ENCODE assay signal across 11 cellular contexts in the genomic region with DNA sequence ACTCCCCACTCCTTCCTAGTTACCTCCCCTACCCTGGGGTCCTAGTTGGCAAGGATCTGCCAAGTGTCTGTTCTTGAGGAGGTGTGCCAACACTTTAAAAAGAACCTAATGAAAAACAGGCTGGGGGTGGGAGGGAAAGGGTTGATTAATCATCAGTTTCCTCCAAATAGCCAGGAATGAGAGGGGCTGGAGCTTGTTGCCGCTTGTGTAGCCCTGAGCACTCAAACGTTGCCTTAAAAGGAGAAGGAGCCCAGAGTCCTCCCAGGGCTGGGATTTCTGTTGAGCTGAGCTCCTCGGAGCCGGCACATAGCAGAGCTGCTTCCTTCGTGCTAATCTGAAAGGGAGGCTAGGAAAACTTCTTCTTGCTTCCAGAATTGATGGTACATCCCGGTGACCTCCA. TPM values are rescaled to one million over a fixed set of nuclear protein-coding genes. Genes with fewer than 3 reads are reported as not detected.
DNase-seq lines count a peak whose midpoint lies in the region; ATAC-seq, FAIRE-seq and TF ChIP-seq lines count a peak whose summit lies in the region.
"Had no signal": no experiment of that assay in that cellular context is flagged by ENCODE, and none has a peak within 500 bp of the region (broad histone marks: within the 10 kb centered on the region; RNA-seq: fewer than 3 reads in every experiment).

No MANE protein-coding gene starts in this region.

- peak; percentile 89 for FAIRE-seq in astrocyte (lab: Jason Lieb, UNC)
- FAIRE-seq: H54 had no signal

- POLR2A ChIA-PET in OCI-LY7 (lab: Charles Lee), result interaction anchor here (0.5 kb wide), 1 partner anchor 651 kb away, joined by 3 read pairs; no protein-coding TSS in a partner anchor

- H3K9me3 Mint-ChIP-seq in astrocyte (ENCODE audit: unreplicated experiment) (peaks cover 3% of the 10 kb centered on the region), osteocyte (ENCODE audit: unreplicated experiment) (no peaks in the 10 kb centered on the region)
- no peaks in the 10 kb centered on the region for H3K9me3 Mint-ChIP-seq in stimulated activated memory B cell treated with anti-CD40 and anti-IgM and Interleukin-4, amounts not matched to agents 10 μg/mL and 1 μg/mL and 100 μg/mL, for 72 hours

- H3K9ac ChIP-seq in astrocyte (ENCODE audit: low read length), result peak overlapping the region; percentile 39
- H3K9ac ChIP-seq: BLaER1 had no signal

- H3K27ac ChIP-seq in astrocyte (ENCODE audit: low read depth, low read length) (peak overlapping the region; percentile 59), cardiac muscle cell (peak overlapping the region; percentile 99), OCI-LY7 (ENCODE audit: low read depth, low read length, poor library complexity, severe bottlenecking) (no peak overlapping the region)
- H3K27ac ChIP-seq: BLaER1, PC-9 had no signal

- H2AFZ ChIP-seq in astrocyte (ENCODE audit: low read depth, low read length) (peak overlapping the region; percentile 26), OCI-LY7 (ENCODE audit: low read length) (no peak overlapping the region)
- H2AFZ ChIP-seq: PC-9 had no signal

- H3K9me3 ChIP-seq in astrocyte (ENCODE audit: insufficient read depth, low read depth, low read length), result no peaks in the 10 kb centered on the region
- no peaks in the 10 kb centered on the region for H3K9me3 ChIP-seq in cardiac muscle cell (ENCODE audit: low read depth)
- H3K9me3 ChIP-seq in OCI-LY7 (ENCODE audit: low read length), result no peaks in the 10 kb centered on the region
- H3K9me3 ChIP-seq: BLaER1 had no signal

- H3K27me3 ChIP-seq in astrocyte (ENCODE audit: insufficient read depth, low read length), result no peaks in the 10 kb centered on the region
- H3K27me3 ChIP-seq in cardiac muscle cell, result no peaks in the 10 kb centered on the region
- H3K27me3 ChIP-seq: BLaER1 had no signal

- H4K20me1 ChIP-seq in astrocyte (ENCODE audit: insufficient read depth, low read length) (no peaks in the 10 kb centered on the region), OCI-LY7 (ENCODE audit: insufficient read depth, low read length) (no peaks in the 10 kb centered on the region)
- H4K20me1 ChIP-seq: BLaER1 had no signal

- H3K27ac Mint-ChIP-seq in astrocyte (ENCODE audit: unreplicated experiment) (peak overlapping the region; percentile 82), osteocyte (ENCODE audit: unreplicated experiment) (peak overlapping the region; percentile 98)
- H3K27ac Mint-ChIP-seq in stimulated activated memory B cell treated with anti-CD40 and anti-IgM and Interleukin-4, amounts not matched to agents 10 μg/mL and 1 μg/mL and 100 μg/mL, for 72 hours, result no peak overlapping the region

- H3K4me1 Mint-ChIP-seq in astrocyte (ENCODE audit: low read depth, unreplicated experiment), result peaks cover 36% of the 10 kb centered on the region
- H3K4me1 Mint-ChIP-seq in osteocyte (ENCODE audit: unreplicated experiment), result peaks cover 60% of the 10 kb centered on the region
- H3K4me1 Mint-ChIP-seq in stimulated activated memory B cell treated with anti-CD40 and anti-IgM and Interleukin-4, amounts not matched to agents 10 μg/mL and 1 μg/mL and 100 μg/mL, for 72 hours, result no peaks in the 10 kb centered on the region

- H3K36me3 ChIP-seq in astrocyte (ENCODE audit: insufficient read depth, low read length) (no peaks in the 10 kb centered on the region), cardiac muscle cell (peaks cover 3% of the 10 kb centered on the region), OCI-LY7 (ENCODE audit: insufficient read depth, low read length) (no peaks in the 10 kb centered on the region)
- H3K36me3 ChIP-seq: BLaER1 had no signal

- H3K27me3 Mint-ChIP-seq in astrocyte (ENCODE audit: low read depth, unreplicated experiment), result peaks cover 5% of the 10 kb centered on the region
- no peaks in the 10 kb centered on the region for H3K27me3 Mint-ChIP-seq in osteocyte (ENCODE audit: unreplicated experiment)
- H3K27me3 Mint-ChIP-seq in stimulated activated memory B cell treated with anti-CD40 and anti-IgM and Interleukin-4, amounts not matched to agents 10 μg/mL and 1 μg/mL and 100 μg/mL, for 72 hours, result peaks cover 16% of the 10 kb centered on the region

- intact Hi-C loops in OCI-LY7 (cut with micrococcal nuclease; ENCODE audit: unreplicated experiment), result no loop called here

- ATAC-seq in stimulated activated memory B cell treated with anti-CD40 and anti-IgM and Interleukin-4, amounts not matched to agents 10 μg/mL and 1 μg/mL and 100 μg/mL, for 72 hours, result no peak
- ATAC-seq in GM18498 (IDR thresholded peaks at IDR 0.05; ENCODE audit: unreplicated experiment), result no peak

- H3K4me2 ChIP-seq in astrocyte (ENCODE audit: low read length) (peak overlapping the region; percentile 49), OCI-LY7 (ENCODE audit: low read length) (no peak overlapping the region)
- H3K4me2 ChIP-seq: BLaER1, PC-9 had no signal

- H3K36me3 Mint-ChIP-seq in astrocyte (ENCODE audit: low read depth, unreplicated experiment) (peaks cover 17% of the 10 kb centered on the region), osteocyte (ENCODE audit: unreplicated experiment) (peaks cover 9% of the 10 kb centered on the region)
- no peaks in the 10 kb centered on the region for H3K36me3 Mint-ChIP-seq in stimulated activated memory B cell treated with anti-CD40 and anti-IgM and Interleukin-4, amounts not matched to agents 10 μg/mL and 1 μg/mL and 100 μg/mL, for 72 hours

- H3K4me3 ChIP-seq in AG09309 (ENCODE audit: control insufficient read depth, low read depth, low read length), result no peak overlapping the region
- H3K4me3 ChIP-seq in astrocyte (ENCODE audit: insufficient read depth, low read depth, low read length), result no peak overlapping the region
- no peak overlapping the region for H3K4me3 ChIP-seq in cardiac muscle cell
- no peak overlapping the region for H3K4me3 ChIP-seq in OCI-LY7 (ENCODE audit: low read depth, low read length, poor library complexity, severe bottlenecking)
- H3K4me3 ChIP-seq: BLaER1, PC-9 had no signal

- DNase-seq in AG09309 (ENCODE audit: low read depth) (peak; percentile 74), astrocyte (ENCODE audit: low read depth) (peak; percentile 91), cardiac muscle cell (ENCODE audit: low read depth in 1 of 2, low spot score in 1 of 2) (peak; percentile 93 to 95), osteocyte (ENCODE audit: extremely low spot score, unreplicated experiment) (no peak), OCI-LY7 (ENCODE audit: low spot score) (no peak)
- no peak for DNase-seq in activated CD8-positive, alpha-beta memory T cell treated with anti-CD3 and anti-CD28 coated beads, Interleukin-2, amount 50 U/mL, for 4 hours
- DNase-seq: PC-9 had no signal

- CTCF ChIA-PET in OCI-LY7 (lab: Charles Lee; ENCODE audit: unreplicated experiment), result interaction anchor here (0.6 kb wide), 1 partner anchor 307 kb away, joined by 3 read pairs; no protein-coding TSS in a partner anchor

- no peaks in the 10 kb centered on the region for H3K79me2 ChIP-seq in astrocyte (ENCODE audit: insufficient read depth, low read length)
- no peaks in the 10 kb centered on the region for H3K79me2 ChIP-seq in OCI-LY7 (ENCODE audit: insufficient read depth, low read depth, low read length)

- H3K4me1 ChIP-seq in astrocyte (ENCODE audit: insufficient read depth, low read length) (peaks cover 29% of the 10 kb centered on the region), cardiac muscle cell (ENCODE audit: low read depth) (peaks cover 63% of the 10 kb centered on the region), OCI-LY7 (ENCODE audit: insufficient read depth, low read length, poor library complexity, severe bottlenecking) (no peaks in the 10 kb centered on the region)

- TF ChIP-seq CTCF in AG09309 (IDR thresholded peaks at IDR 0.05; ENCODE audit: control insufficient read depth, insufficient read depth, low read depth, low read length, missing control alignments) (no peak), astrocyte (IDR thresholded peaks at IDR 0.05; ENCODE audit: insufficient read depth, low read depth, low read length) (no peak), cardiac muscle cell (IDR thresholded peaks at IDR 0.05; ENCODE audit: low read depth, low read length) (no peak), osteocyte (IDR thresholded peaks at IDR 0.05) (no peak), OCI-LY7 (conservative IDR thresholded peaks at IDR 0.05; ENCODE audit: low read length) (no peak)

- no TSS peak for BruUV-seq in OCI-LY7 (replicated peaks; lab: Mats Ljungman, UMichigan)

- peak overlapping the region; percentile 18 for H3K4me3 Mint-ChIP-seq in astrocyte (ENCODE audit: unreplicated experiment)
- H3K4me3 Mint-ChIP-seq in osteocyte (ENCODE audit: unreplicated experiment), result peak overlapping the region; percentile 45
- no peak overlapping the region for H3K4me3 Mint-ChIP-seq in stimulated activated memory B cell treated with anti-CD40 and anti-IgM and Interleukin-4, amounts not matched to agents 10 μg/mL and 1 μg/mL and 100 μg/mL, for 72 hours

- no peaks in the 10 kb centered on the region for H3K9me2 ChIP-seq in OCI-LY7 (ENCODE audit: insufficient read depth, low read length)

RNA-seq across cellular contexts. Expression of a gene that starts 15.9 kb away (rescaled TPM):
- total RNA-seq in astrocyte (9.8 and 10.1 TPM in 2 replicates), cardiac muscle cell (14.3 and 21.9 TPM in 2 replicates), osteocyte (31.4 and 32.1 TPM in 2 replicates), OCI-LY7 (2022) (not detected in 2 replicates)
- polyA plus RNA-seq in cardiac muscle cell, result 22.8 and 24.3 TPM in 2 replicates
- 0.46 TPM in 1 of 2 replicates, not detected in the other for total RNA-seq in OCI-LY7 (2014; rRNA removed; shearing (Covaris generic))

RNA-seq across cellular contexts. Expression of a gene that starts 41.8 kb away (rescaled TPM):
- total RNA-seq in astrocyte (13.2 and 14.9 TPM in 2 replicates), cardiac muscle cell (48.3 and 75.6 TPM in 2 replicates), osteocyte (15.1 and 15.9 TPM in 2 replicates), OCI-LY7 (2022) (not detected in 2 replicates)
- polyA plus RNA-seq in cardiac muscle cell, result 27.4 and 47.9 TPM in 2 replicates
- total RNA-seq in OCI-LY7 (2014; rRNA removed; shearing (Covaris generic)), result not detected in 2 replicates

RNA-seq across cellular contexts. Expression of a gene that starts 50.7 kb away (rescaled TPM):
- 130 and 139 TPM in 2 replicates for total RNA-seq in astrocyte
- total RNA-seq in cardiac muscle cell, result 32.9 and 37.4 TPM in 2 replicates
- polyA plus RNA-seq in cardiac muscle cell, result 88.7 and 110 TPM in 2 replicates
- total RNA-seq in osteocyte, result 48.0 and 50.8 TPM in 2 replicates
- 41.2 and 43.8 TPM in 2 replicates for total RNA-seq in OCI-LY7 (2014; rRNA removed; shearing (Covaris generic))
- total RNA-seq in OCI-LY7 (2022), result 55.6 and 67.2 TPM in 2 replicates

Comparison
In these comparisons a context has a peak if more than half of its experiments do, and no peak if none do; other contexts are left out.
1. DNase-seq: peak in AG09309 (single experiment), astrocyte (single experiment) and cardiac muscle cell (2 of 2); none in osteocyte (single experiment), activated CD8-positive, alpha-beta memory T cell treated with anti-CD3 and anti-CD28 coated beads, Interleukin-2, amount 50 U/mL, for 4 hours (single experiment) and OCI-LY7 (single experiment).
2. RNA of a gene that starts 41.8 kb away (total RNA-seq): 48.3 to 75.6 TPM in cardiac muscle cell, 15.1 to 15.9 TPM in osteocyte and 13.2 to 14.9 TPM in astrocyte; not detected in OCI-LY7; every median in the first group is over 10 times any median in the second.